In the genomic region with DNA sequence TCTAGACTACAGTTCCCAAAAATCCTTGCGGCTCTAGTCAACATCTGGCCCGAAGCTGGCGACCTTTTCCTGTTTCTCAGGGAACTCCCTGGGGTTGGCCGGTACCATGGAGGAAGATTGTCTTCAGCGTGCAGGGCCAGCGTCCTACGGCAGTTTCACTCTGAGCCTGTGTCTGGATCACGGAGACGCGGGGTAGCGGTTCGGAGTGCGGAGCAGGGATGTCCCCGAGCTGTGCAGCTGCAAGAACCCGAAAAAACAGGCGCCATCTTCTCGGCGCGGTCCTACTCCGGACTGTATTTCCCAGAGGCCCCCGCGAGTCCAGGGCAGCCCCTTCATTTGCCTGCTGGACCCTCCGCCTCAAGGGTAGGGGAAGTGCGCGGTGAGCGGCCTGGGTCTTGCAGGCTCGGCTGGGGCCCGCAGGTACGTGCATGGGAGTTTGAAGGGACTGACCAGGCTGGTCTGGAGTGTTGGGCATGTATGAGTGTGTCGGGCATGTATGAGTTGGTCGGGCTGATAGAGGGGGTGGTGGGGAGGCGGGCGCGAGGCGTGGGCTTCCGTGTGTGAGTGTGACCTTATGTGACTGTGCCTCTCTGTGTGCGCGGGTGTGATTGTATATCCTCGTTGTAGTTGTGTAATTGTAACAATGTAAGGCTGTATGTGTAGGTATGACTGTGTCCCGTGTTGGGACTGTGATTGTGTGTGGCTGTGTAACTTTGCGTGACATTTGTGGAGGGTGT, we compare ENCODE assay signal across 8 cellular contexts. TPM values are rescaled to one million over a fixed set of nuclear protein-coding genes. Genes with fewer than 3 reads are reported as not detected.
DNase-seq lines count a peak whose midpoint lies in the region; ATAC-seq, FAIRE-seq and TF ChIP-seq lines count a peak whose summit lies in the region.

A gene (plus strand): TSS at position 360 of the 737 bp plus-strand sequence. CDS start 12,240 bp downstream, outside the sequence.

- H3K36me3 ChIP-seq in keratinocyte (ENCODE audit: control insufficient read depth in 2 of 2, extremely low read depth in 1 of 2, insufficient read depth in 2 of 2, low read length in 2 of 2) = peaks cover 0 to 2% of the 10 kb centered on the region in 2 experiments

- DNase-seq in AG04450 (ENCODE audit: low read depth, low spot score) (peak; percentile 61), NCI-H2227 (lab: John Stamatoyannopoulos, UW; ENCODE audit: unreplicated experiment) (peak; percentile 97), keratinocyte (ENCODE audit: low read depth, low spot score) (peak; percentile 66)
- DNase-seq in activated CD4-positive, CD25-positive, alpha-beta regulatory T cell (lab: John Stamatoyannopoulos, UW) = peak; percentile 65 to 74 (median 70)
- peak; percentile 77 for DNase-seq in central memory CD4-positive, alpha-beta T cell
- peak; percentile 73 to 79 (median 78) for DNase-seq in stimulated activated CD4-positive, alpha-beta T cell treated with anti-CD3 and anti-CD28 coated beads, Interleukin-12 subunit alpha, Interleukin-12 subunit beta, amount 100 ng/mL, for 48 hours (ENCODE audit: low read depth in 2 of 3, low spot score in 1 of 3)

- peak; percentile 90 for ATAC-seq in GM18909 (IDR thresholded peaks at IDR 0.05; ENCODE audit: poor library complexity, unreplicated experiment)
- ATAC-seq in HG03159 (IDR thresholded peaks at IDR 0.05; ENCODE audit: unreplicated experiment) = peak; percentile 92

- H3K4me2 ChIP-seq in keratinocyte (ENCODE audit: control insufficient read depth, extremely low read depth, insufficient read depth, low read depth, low read length) = peak within 1 kb of the TSS; percentile 83

- H3K9me3 ChIP-seq in AG04450 (ENCODE audit: control insufficient read depth, insufficient read depth, low read length) (peaks cover 28% of the 10 kb centered on the region), keratinocyte (ENCODE audit: control insufficient read depth, low read depth, low read length) (no peaks in the 10 kb centered on the region)

- no peaks in the 10 kb centered on the region for H3K9me1 ChIP-seq in keratinocyte (ENCODE audit: control insufficient read depth, extremely low read depth, insufficient read depth, low read length)

- CTCF ChIA-PET in AG04450 (lab: Charles Lee) = no interaction called here

- TF ChIP-seq CTCF in AG04450 (IDR thresholded peaks at IDR 0.05; ENCODE audit: low read depth, low read length) (no peak), keratinocyte (optimal IDR thresholded peaks at IDR 0.05 in 1 of 3, IDR thresholded peaks at IDR 0.05 in 1 of 3, conservative IDR thresholded peaks at IDR 0.05 in 1 of 3; ENCODE audit: extremely low read depth in 1 of 3, insufficient read depth in 2 of 3, low read length in 3 of 3) (no peak)

- POLR2A ChIA-PET in AG04450 (lab: Yijun Ruan, JAX) = interaction anchor here (1.0 to 2.0 kb wide), 4 partner anchors 140 to 249 kb away, joined by 3 to 8 read pairs (median 5); a partner anchor contains a TSS

- dilution Hi-C loops in keratinocyte (cut with MboI; ENCODE audit: extremely low pct_ligation_motif_present, low sequenced_read_pairs) = no loop called here

- peaks cover 15% of the 10 kb centered on the region for H3K4me1 ChIP-seq in keratinocyte (ENCODE audit: control insufficient read depth, extremely low read depth, insufficient read depth, low read length)

- H3K9ac ChIP-seq in keratinocyte (ENCODE audit: control insufficient read depth, extremely low read depth, insufficient read depth, low read length) = peak within 1 kb of the TSS; percentile 87

- H3K27me3 ChIP-seq in AG04450 (ENCODE audit: control insufficient read depth, insufficient read depth, low read length) (no peaks in the 10 kb centered on the region), keratinocyte (ENCODE audit: control insufficient read depth, extremely low read depth, insufficient read depth, low read length) (no peaks in the 10 kb centered on the region)

- no peak for FAIRE-seq in keratinocyte (lab: Jason Lieb, UNC)

- H3K4me3 ChIP-seq in AG04450 (ENCODE audit: low read depth, low read length) = peak within 1 kb of the TSS; percentile 99
- H3K4me3 ChIP-seq in keratinocyte (ENCODE audit: control insufficient read depth in 2 of 3, extremely low read depth in 1 of 3, insufficient read depth in 2 of 3, low read depth in 1 of 3, low read length in 3 of 3) = peak within 1 kb of the TSS; percentile 47 to 88 (median 74)

- H3K79me2 ChIP-seq in keratinocyte (ENCODE audit: control insufficient read depth, insufficient read depth, low read length) = peaks cover 13% of the 10 kb centered on the region

- H2AFZ ChIP-seq in keratinocyte (ENCODE audit: control insufficient read depth, low read length) = peak within 1 kb of the TSS; percentile 99

- H4K20me1 ChIP-seq in keratinocyte (ENCODE audit: control insufficient read depth, extremely low read depth, insufficient read depth, low read length) = no peaks in the 10 kb centered on the region

- peak within 1 kb of the TSS; percentile 84 for H3K27ac ChIP-seq in AG04450 (ENCODE audit: low read depth, low read length)
- H3K27ac ChIP-seq in keratinocyte (ENCODE audit: control insufficient read depth, insufficient read depth, low read length) = peak within 1 kb of the TSS; percentile 90

RNA-seq across cellular contexts. Expression of the gene that starts here (rescaled TPM):
- 4.1 and 5.6 TPM in 2 replicates for polyA plus RNA-seq in AG04450 (2011; rRNA removed)
- polyA minus RNA-seq in AG04450 (2011; rRNA and poly(A)+ RNA removed) = 6.0 and 7.5 TPM in 2 replicates
- polyA plus RNA-seq in keratinocyte = 3.1 to 5.9 TPM (median 5.3 TPM) in 3 replicates
- polyA plus RNA-seq in keratinocyte (2011; ENCODE audit: low read depth) = 6.2 TPM
- polyA plus RNA-seq in keratinocyte (2011; cell fraction: cytosol; rRNA removed) = 2.0 and 4.2 TPM in 2 replicates
- polyA plus RNA-seq in keratinocyte (2011; cell fraction: nucleus; rRNA removed) = 7.6 and 9.4 TPM in 2 replicates
- polyA plus RNA-seq in keratinocyte (2012; ENCODE audit: low replicate concordance) = 2.1 and 5.3 TPM in 2 replicates
- 2.3 to 8.1 TPM (median 3.5 TPM) in 3 replicates for polyA minus RNA-seq in keratinocyte
- 1.5 TPM for polyA minus RNA-seq in keratinocyte (2011; cell fraction: cytosol; rRNA and poly(A)+ RNA removed)
- 4.6 and 5.5 TPM in 2 replicates for polyA minus RNA-seq in keratinocyte (2011; cell fraction: nucleus; rRNA and poly(A)+ RNA removed)

Comparison
In these comparisons a context has a peak if more than half of its experiments do, and no peak if none do; other contexts are left out.
1. Peak in every context shown above with its lines: DNase-seq, ATAC-seq, H3K4me3 ChIP-seq and H3K27ac ChIP-seq.